Comparison of ENCODE assay signal across 8 cellular contexts in the genomic region with DNA sequence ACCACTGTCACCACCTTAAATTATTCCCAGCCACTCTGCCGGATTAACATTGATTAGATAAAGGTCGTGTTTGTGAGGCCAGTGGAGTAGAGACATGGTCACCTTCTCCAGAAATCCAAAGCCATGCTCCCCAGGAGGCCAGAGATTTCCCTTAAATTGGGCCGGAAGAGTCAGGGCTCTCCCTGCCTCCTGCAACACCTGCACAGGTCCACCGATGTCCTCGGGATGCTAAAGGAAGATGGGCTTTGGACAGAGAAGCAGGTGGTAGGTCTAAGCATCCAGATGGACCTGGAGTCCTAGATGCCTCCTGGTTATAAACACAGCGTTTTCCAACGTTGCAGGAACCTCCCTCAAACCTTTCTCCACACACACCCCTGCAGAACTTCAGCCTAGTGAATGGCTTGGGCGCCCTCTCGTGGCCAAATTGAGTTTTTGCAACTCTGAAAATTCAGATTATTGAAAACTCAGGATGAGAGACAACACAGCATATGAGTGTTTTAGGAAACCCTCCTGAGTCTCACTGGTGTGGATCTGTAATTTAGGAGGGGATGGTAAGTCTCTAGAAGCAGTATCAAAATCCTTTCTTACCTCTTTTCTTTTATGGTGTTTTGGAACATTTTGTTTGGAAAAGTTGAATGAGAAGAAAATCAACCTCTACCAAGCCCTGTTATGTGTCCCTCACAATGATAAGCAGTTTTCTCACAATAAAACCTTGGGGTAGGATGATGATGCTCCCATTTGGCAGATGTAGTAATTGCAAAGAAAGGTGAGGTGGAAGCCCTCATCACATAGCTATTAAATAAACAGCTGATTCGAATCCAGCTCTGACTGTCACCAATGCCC.
DNase-seq lines count a peak whose midpoint lies in the region; ATAC-seq lines count a peak whose summit lies in the region.

No MANE protein-coding gene starts in this region.

- H3K9me3 Mint-ChIP-seq in activated CD4-positive, alpha-beta T cell treated with anti-CD3 and anti-CD28 coated beads for 36 hours (ENCODE audit: low read depth) = no peaks in the 10 kb centered on the region

- H3K4me3 ChIP-seq in BLaER1 treated with 17β-estradiol and CSF1 and Interleukin-3, amounts not matched to agents 10 nM and 100 nM = no peak overlapping the region

- H3K9me3 ChIP-seq in BLaER1 treated with 17β-estradiol and CSF1 and Interleukin-3, amounts not matched to agents 10 nM and 100 nM (replicated peaks in 1 of 11) = no peaks in the 10 kb centered on the region

- ATAC-seq in GM21619 (IDR thresholded peaks at IDR 0.05; ENCODE audit: unreplicated experiment) (peak; percentile 55), GM19023 (IDR thresholded peaks at IDR 0.05; ENCODE audit: unreplicated experiment) (no peak)
- peak; percentile 73 for ATAC-seq in activated CD4-positive, alpha-beta T cell treated with anti-CD3 and anti-CD28 coated beads for 36 hours

- H3K36me3 ChIP-seq in BLaER1 treated with 17β-estradiol and CSF1 and Interleukin-3, amounts not matched to agents 10 nM and 100 nM = no peaks in the 10 kb centered on the region

- H3K27me3 ChIP-seq in BLaER1 treated with 17β-estradiol and CSF1 and Interleukin-3, amounts not matched to agents 10 nM and 100 nM = no peaks in the 10 kb centered on the region; a peak in 1 of 22 replicates

- CTCF ChIA-PET in activated CD4-positive, alpha-beta T cell treated with anti-CD3 and anti-CD28 coated beads for 36 hours (lab: Charles Lee) = interaction anchor here (0.9 to 4.4 kb wide), 23 partner anchors 9 to 480 kb away, joined by 3 to 35 read pairs (median 5); a partner anchor contains a TSS

- intact Hi-C loops in activated CD4-positive, alpha-beta T cell treated with anti-CD3 and anti-CD28 coated beads for 36 hours (cut with DNase I, micrococcal nuclease) = loop anchor here (1.0 to 2.0 kb wide), 5 partner anchors 101 to 763 kb away; no protein-coding TSS in a partner anchor

- DNase-seq in NCI-H2196 treated with DMSO at 0.1 percent for 48 hours (lab: John Stamatoyannopoulos, UW; ENCODE audit: unreplicated experiment) (peak; percentile 29), cerebellar nuclear complex (lab: John Stamatoyannopoulos, UW) (peak; percentile 79 to 84), left kidney (ENCODE audit: low read depth, low spot score) (peak; percentile 87)
- DNase-seq in activated CD4-positive, alpha-beta T cell treated with anti-CD3 and anti-CD28 coated beads for 36 hours = peak; percentile 82
- DNase-seq in stimulated activated CD4-positive, alpha-beta T cell treated with anti-CD3 and anti-CD28 coated beads, Interleukin-4, amount 100 ng/mL, for 4 hours = peak; percentile 47 to 63

- H3K27ac ChIP-seq in BLaER1 treated with 17β-estradiol and CSF1 and Interleukin-3, amounts not matched to agents 10 nM and 100 nM = no peak overlapping the region

- no peaks in the 10 kb centered on the region for H3K36me3 Mint-ChIP-seq in activated CD4-positive, alpha-beta T cell treated with anti-CD3 and anti-CD28 coated beads for 36 hours (ENCODE audit: low read depth)

- H3K27ac Mint-ChIP-seq in activated CD4-positive, alpha-beta T cell treated with anti-CD3 and anti-CD28 coated beads for 36 hours = no peak overlapping the region

- peaks cover 18% of the 10 kb centered on the region for H3K4me1 Mint-ChIP-seq in activated CD4-positive, alpha-beta T cell treated with anti-CD3 and anti-CD28 coated beads for 36 hours

- POLR2A ChIA-PET in activated CD4-positive, alpha-beta T cell treated with anti-CD3 and anti-CD28 coated beads for 36 hours (lab: Charles Lee) = no interaction called here

- H3K4me1 ChIP-seq in BLaER1 treated with 17β-estradiol and CSF1 and Interleukin-3, amounts not matched to agents 10 nM and 100 nM = peaks cover 7 to 11% (median 9%) of the 10 kb centered on the region in 10 experiments; a peak in 15 of 20 replicates

- no peaks in the 10 kb centered on the region for H3K27me3 Mint-ChIP-seq in activated CD4-positive, alpha-beta T cell treated with anti-CD3 and anti-CD28 coated beads for 36 hours

- no peaks in the 10 kb centered on the region; a peak in 1 of 22 replicates for H4K20me1 ChIP-seq in BLaER1 treated with 17β-estradiol and CSF1 and Interleukin-3, amounts not matched to agents 10 nM and 100 nM

- H3K9ac ChIP-seq in BLaER1 treated with 17β-estradiol and CSF1 and Interleukin-3, amounts not matched to agents 10 nM and 100 nM = no peak overlapping the region

- H3K4me2 ChIP-seq in BLaER1 treated with 17β-estradiol and CSF1 and Interleukin-3, amounts not matched to agents 10 nM and 100 nM = peak overlapping the region in 10 of 11 experiments; percentile 13 to 72 (median 33); a peak in 15 of 22 replicates

- H3K4me3 Mint-ChIP-seq in activated CD4-positive, alpha-beta T cell treated with anti-CD3 and anti-CD28 coated beads for 36 hours = no peak overlapping the region

Comparison
In these comparisons a context has a peak if more than half of its experiments do, and no peak if none do; other contexts are left out.
1. DNase-seq: peak in every context shown above with its lines; median percentile 87 in left kidney; 82 in activated CD4-positive, alpha-beta T cell treated with anti-CD3 and anti-CD28 coated beads for 36 hours; 82 in cerebellar nuclear complex; 55 in stimulated activated CD4-positive, alpha-beta T cell treated with anti-CD3 and anti-CD28 coated beads, Interleukin-4, amount 100 ng/mL, for 4 hours; 29 in NCI-H2196 treated with DMSO at 0.1 percent for 48 hours.